ENCODE assay signal across 1 cellular context in genomic region chr15:55407949-55408766, GRCh38.
TF ChIP-seq lines count a peak whose summit lies in the region.

A gene with protein sequence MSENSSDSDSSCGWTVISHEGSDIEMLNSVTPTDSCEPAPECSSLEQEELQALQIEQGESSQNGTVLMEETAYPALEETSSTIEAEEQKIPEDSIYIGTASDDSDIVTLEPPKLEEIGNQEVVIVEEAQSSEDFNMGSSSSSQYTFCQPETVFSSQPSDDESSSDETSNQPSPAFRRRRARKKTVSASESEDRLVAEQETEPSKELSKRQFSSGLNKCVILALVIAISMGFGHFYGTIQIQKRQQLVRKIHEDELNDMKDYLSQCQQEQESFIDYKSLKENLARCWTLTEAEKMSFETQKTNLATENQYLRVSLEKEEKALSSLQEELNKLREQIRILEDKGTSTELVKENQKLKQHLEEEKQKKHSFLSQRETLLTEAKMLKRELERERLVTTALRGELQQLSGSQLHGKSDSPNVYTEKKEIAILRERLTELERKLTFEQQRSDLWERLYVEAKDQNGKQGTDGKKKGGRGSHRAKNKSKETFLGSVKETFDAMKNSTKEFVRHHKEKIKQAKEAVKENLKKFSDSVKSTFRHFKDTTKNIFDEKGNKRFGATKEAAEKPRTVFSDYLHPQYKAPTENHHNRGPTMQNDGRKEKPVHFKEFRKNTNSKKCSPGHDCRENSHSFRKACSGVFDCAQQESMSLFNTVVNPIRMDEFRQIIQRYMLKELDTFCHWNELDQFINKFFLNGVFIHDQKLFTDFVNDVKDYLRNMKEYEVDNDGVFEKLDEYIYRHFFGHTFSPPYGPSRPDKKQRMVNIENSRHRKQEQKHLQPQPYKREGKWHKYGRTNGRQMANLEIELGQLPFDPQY (minus strand): TSS chr15:55408359. CDS start chr15:55389424, 18,935 bp downstream.
A gene with protein sequence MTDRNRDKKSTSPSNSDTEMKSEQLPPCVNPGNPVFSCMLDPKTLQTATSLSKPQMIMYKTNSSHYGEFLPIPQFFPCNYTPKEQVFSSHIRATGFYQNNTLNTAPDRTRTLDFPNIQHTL (plus strand): TSS chr15:55408495. CDS start chr15:55408769, 274 bp downstream.

TF ChIP-seq in HEK293, 187 proteins besides CTCF, POLR2A, EP300 and RAD21 (continued from another document):
- TF ChIP-seq ZNF513 (tag by site-specific recombination; IDR thresholded peaks at IDR 0.05) = no peak
- TF ChIP-seq GLIS2 (tag by site-specific recombination; IDR thresholded peaks at IDR 0.05) = peak; percentile 75
- TF ChIP-seq, protein P1, sequence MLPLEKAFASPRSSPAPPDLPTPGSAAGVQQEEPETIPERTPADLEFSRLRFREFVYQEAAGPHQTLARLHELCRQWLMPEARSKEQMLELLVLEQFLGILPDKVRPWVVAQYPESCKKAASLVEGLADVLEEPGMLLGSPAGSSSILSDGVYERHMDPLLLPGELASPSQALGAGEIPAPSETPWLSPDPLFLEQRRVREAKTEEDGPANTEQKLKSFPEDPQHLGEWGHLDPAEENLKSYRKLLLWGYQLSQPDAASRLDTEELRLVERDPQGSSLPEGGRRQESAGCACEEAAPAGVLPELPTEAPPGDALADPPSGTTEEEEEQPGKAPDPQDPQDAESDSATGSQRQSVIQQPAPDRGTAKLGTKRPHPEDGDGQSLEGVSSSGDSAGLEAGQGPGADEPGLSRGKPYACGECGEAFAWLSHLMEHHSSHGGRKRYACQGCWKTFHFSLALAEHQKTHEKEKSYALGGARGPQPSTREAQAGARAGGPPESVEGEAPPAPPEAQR (tag by site-specific recombination; IDR thresholded peaks at IDR 0.05) = no peak
- no peak for TF ChIP-seq MYNN (tag by site-specific recombination; IDR thresholded peaks at IDR 0.05; ENCODE audit: borderline replicate concordance)
- no peak for TF ChIP-seq ZNF514 (tag by site-specific recombination; IDR thresholded peaks at IDR 0.05)
- TF ChIP-seq ZNF785 (tag by site-specific recombination; IDR thresholded peaks at IDR 0.05) = no peak
- no peak for TF ChIP-seq ZNF292 (tag by site-specific recombination; IDR thresholded peaks at IDR 0.05; ENCODE audit: borderline replicate concordance, low read depth)
- TF ChIP-seq HIC1 (tag by site-specific recombination; IDR thresholded peaks at IDR 0.05) = 0 out of 2 replicates have a peak, but pooled peaks have one; percentile 60
- no peak for TF ChIP-seq INSM2 (tag by site-specific recombination; IDR thresholded peaks at IDR 0.05)
- no peak for TF ChIP-seq ZNF544 (tag by site-specific recombination; IDR thresholded peaks at IDR 0.05)
- peak; percentile 97 for TF ChIP-seq ZNF335 (tag by site-specific recombination; conservative IDR thresholded peaks at IDR 0.05)
- no peak for TF ChIP-seq ZNF654 (tag by site-specific recombination; IDR thresholded peaks at IDR 0.05; ENCODE audit: low read depth)
- no peak for TF ChIP-seq ZNF558 (tag by site-specific recombination; IDR thresholded peaks at IDR 0.05)
- no peak for TF ChIP-seq ZNF23 (tag by site-specific recombination; IDR thresholded peaks at IDR 0.05; ENCODE audit: borderline replicate concordance)
- no peak for TF ChIP-seq SCRT1 (tag by site-specific recombination; IDR thresholded peaks at IDR 0.05; ENCODE audit: borderline replicate concordance)
- peak; percentile 56; the same call in 1 of the 2 replicates for TF ChIP-seq SP7 (tag by site-specific recombination; IDR thresholded peaks at IDR 0.05)
- TF ChIP-seq ZBTB17 (tag by site-specific recombination; IDR thresholded peaks at IDR 0.05) = peak; percentile 56
- TF ChIP-seq IKZF3 (tag by site-specific recombination; IDR thresholded peaks at IDR 0.05) = peak; percentile 92
